14 cellular contexts compared by ENCODE assay signal in the genomic region with DNA sequence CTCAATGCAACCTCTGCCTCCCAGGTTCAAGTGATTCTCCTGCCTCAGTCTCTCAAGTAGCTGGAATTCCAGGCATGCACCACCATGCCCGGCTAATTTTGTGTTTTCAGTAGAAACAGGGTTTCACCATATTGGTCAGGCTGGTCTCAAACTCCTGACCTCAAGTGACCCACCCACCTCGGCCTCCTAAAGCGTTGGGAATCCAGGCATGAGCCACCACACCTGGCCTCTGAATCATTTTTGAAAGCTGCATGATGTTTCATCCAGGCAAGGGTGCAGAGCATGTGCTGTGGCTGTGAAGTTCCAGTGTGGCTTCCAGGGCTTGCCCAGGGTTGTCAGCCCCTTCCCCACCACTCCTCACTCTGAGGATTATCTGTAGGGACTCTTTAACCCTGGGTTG. TPM values are rescaled to one million over a fixed set of nuclear protein-coding genes. Genes with fewer than 3 reads are reported as not detected.
DNase-seq lines count a peak whose midpoint lies in the region; ATAC-seq lines count a peak whose summit lies in the region.
"Not testable (repeated sequence)": the region's sequence is repeated elsewhere in the genome, so short reads cannot be mapped to it uniquely, and the experiment has no call there.
"Had no signal": no experiment of that assay in that cellular context is flagged by ENCODE, and none has a peak within 500 bp of the region (broad histone marks: within the 10 kb centered on the region; RNA-seq: fewer than 3 reads in every experiment).

No MANE protein-coding gene starts in this region.

- not testable (repeated sequence) for H3K27me3 Mint-ChIP-seq in CD4-positive, alpha-beta memory T cell; activated CD4-positive, alpha-beta T cell treated with anti-CD3 and anti-CD28 coated beads for 36 hours; activated CD8-positive, alpha-beta memory T cell treated with anti-CD3 and anti-CD28 coated beads, Interleukin-2, amount 10 ng/mL, durations not matched to agents 7 days and 5 days; activated naive CD4-positive, alpha-beta T cell treated with anti-CD3 and anti-CD28 coated beads for 36 hours (ENCODE audit: low read depth); activated naive CD8-positive, alpha-beta T cell treated with anti-CD3 and anti-CD28 coated beads, Interleukin-2, amount 10 ng/mL, durations not matched to agents 7 days and 5 days

- not testable (repeated sequence) for H4K8ac ChIP-seq in mesenchymal stem cell (ENCODE audit: low read length)

- not testable (repeated sequence) for H3K18ac ChIP-seq in mesenchymal stem cell (ENCODE audit: low read depth in 1 of 2, low read length in 2 of 2)

- peak overlapping the region; percentile 75 for H3K9ac ChIP-seq in mesenchymal stem cell (ENCODE audit: low read length)

- not testable (repeated sequence) for H2AFZ ChIP-seq in mesenchymal stem cell (ENCODE audit: low read depth, low read length)

- H3K4me3 Mint-ChIP-seq in CD4-positive, alpha-beta memory T cell = peak overlapping the region in 3 of 8 donors; percentile 31 to 67 (median 51)
- H3K4me3 Mint-ChIP-seq in activated CD4-positive, alpha-beta T cell treated with anti-CD3 and anti-CD28 coated beads for 36 hours = peak overlapping the region; percentile 21
- H3K4me3 Mint-ChIP-seq in activated CD8-positive, alpha-beta memory T cell treated with anti-CD3 and anti-CD28 coated beads, Interleukin-2, amount 10 ng/mL, durations not matched to agents 7 days and 5 days; activated naive CD4-positive, alpha-beta T cell treated with anti-CD3 and anti-CD28 coated beads for 36 hours; activated naive CD8-positive, alpha-beta T cell treated with anti-CD3 and anti-CD28 coated beads, Interleukin-2, amount 10 ng/mL, durations not matched to agents 7 days and 5 days: not testable (repeated sequence)

- peaks cover 39 to 68% (median 51%) of the 10 kb centered on the region in 4 donors for H3K4me1 Mint-ChIP-seq in CD4-positive, alpha-beta memory T cell
- peaks cover 49% of the 10 kb centered on the region for H3K4me1 Mint-ChIP-seq in activated CD4-positive, alpha-beta T cell treated with anti-CD3 and anti-CD28 coated beads for 36 hours
- peaks cover 30% of the 10 kb centered on the region for H3K4me1 Mint-ChIP-seq in activated CD8-positive, alpha-beta memory T cell treated with anti-CD3 and anti-CD28 coated beads, Interleukin-2, amount 10 ng/mL, durations not matched to agents 7 days and 5 days
- H3K4me1 Mint-ChIP-seq in activated naive CD4-positive, alpha-beta T cell treated with anti-CD3 and anti-CD28 coated beads for 36 hours (ENCODE audit: low read depth) = peaks cover 41% of the 10 kb centered on the region
- H3K4me1 Mint-ChIP-seq in activated naive CD8-positive, alpha-beta T cell treated with anti-CD3 and anti-CD28 coated beads, Interleukin-2, amount 10 ng/mL, durations not matched to agents 7 days and 5 days = peaks cover 33% of the 10 kb centered on the region

- not testable (repeated sequence) for H3K27ac ChIP-seq in CD4-positive, alpha-beta memory T cell (ENCODE audit: low read depth, low read length); mesenchymal stem cell (ENCODE audit: low read length, poor library complexity, severe bottlenecking)

- CTCF ChIA-PET in CD4-positive, alpha-beta memory T cell (lab: Charles Lee; ENCODE audit: partially characterized antibody) = interaction anchor here (1.0 to 1.3 kb wide), 6 partner anchors 37 to 368 kb away, joined by 3 to 5 read pairs (median 3); no protein-coding TSS in a partner anchor
- CTCF ChIA-PET in activated CD4-positive, alpha-beta T cell treated with anti-CD3 and anti-CD28 coated beads for 36 hours (lab: Charles Lee) = interaction anchor here (1.1 kb wide), 1 partner anchor 140 kb away, joined by 5 read pairs; no protein-coding TSS in a partner anchor
- CTCF ChIA-PET in activated CD8-positive, alpha-beta memory T cell treated with anti-CD3 and anti-CD28 coated beads, Interleukin-2, amount 10 ng/mL, durations not matched to agents 7 days and 5 days (lab: Charles Lee) = interaction anchor here (1.0 to 1.4 kb wide), 2 partner anchors 42 to 68 kb away, joined by 4 read pairs; no protein-coding TSS in a partner anchor
- CTCF ChIA-PET in activated naive CD4-positive, alpha-beta T cell treated with anti-CD3 and anti-CD28 coated beads for 36 hours (lab: Charles Lee) = interaction anchor here (0.7 kb wide), 1 partner anchor 578 kb away, joined by 3 read pairs; no protein-coding TSS in a partner anchor

- H3K79me1 ChIP-seq in mesenchymal stem cell (replicated peaks; ENCODE audit: low read length, poor library complexity, severe bottlenecking) = not testable (repeated sequence)

- ATAC-seq in activated CD4-positive, alpha-beta T cell treated with anti-CD3 and anti-CD28 coated beads for 36 hours; activated CD8-positive, alpha-beta memory T cell treated with anti-CD3 and anti-CD28 coated beads, Interleukin-2, amount 10 ng/mL, durations not matched to agents 7 days and 5 days; activated naive CD8-positive, alpha-beta T cell treated with anti-CD3 and anti-CD28 coated beads, Interleukin-2, amount 10 ng/mL, durations not matched to agents 7 days and 5 days (ENCODE audit: low read depth); sciatic nerve: not testable (repeated sequence)

- POLR2A ChIA-PET in CD4-positive, alpha-beta memory T cell (lab: Charles Lee; ENCODE audit: partially characterized antibody) = interaction anchor here (1.0 to 18.0 kb wide), 8 partner anchors 11 to 366 kb away, joined by 3 to 217 read pairs (median 4); partner anchors contain the start of gene SLFN5
- POLR2A ChIA-PET in activated CD4-positive, alpha-beta T cell treated with anti-CD3 and anti-CD28 coated beads for 36 hours (lab: Charles Lee) = interaction anchor here (0.8 kb wide), 1 partner anchor 16 kb away, joined by 3 read pairs; no protein-coding TSS in a partner anchor
- POLR2A ChIA-PET in activated naive CD8-positive, alpha-beta T cell treated with anti-CD3 and anti-CD28 coated beads, Interleukin-2, amount 10 ng/mL, durations not matched to agents 7 days and 5 days (lab: Charles Lee) = interaction anchor here (3.5 kb wide), 1 partner anchor 70 kb away, joined by 24 read pairs; the partner anchor contains the start of gene SLFN5

- H3K4me2 ChIP-seq in mesenchymal stem cell (ENCODE audit: low read length, poor library complexity, severe bottlenecking) = not testable (repeated sequence)

- H2BK5ac ChIP-seq in mesenchymal stem cell (ENCODE audit: low read depth, low read length, poor library complexity, severe bottlenecking) = not testable (repeated sequence)

- H3K27ac Mint-ChIP-seq in CD4-positive, alpha-beta memory T cell = peak overlapping the region; percentile 50 to 93 (median 84)
- not testable (repeated sequence) for H3K27ac Mint-ChIP-seq in activated CD4-positive, alpha-beta T cell treated with anti-CD3 and anti-CD28 coated beads for 36 hours
- H3K27ac Mint-ChIP-seq in activated CD8-positive, alpha-beta memory T cell treated with anti-CD3 and anti-CD28 coated beads, Interleukin-2, amount 10 ng/mL, durations not matched to agents 7 days and 5 days = peak overlapping the region; percentile 49
- H3K27ac Mint-ChIP-seq in activated naive CD4-positive, alpha-beta T cell treated with anti-CD3 and anti-CD28 coated beads for 36 hours = peak overlapping the region; percentile 7
- peak overlapping the region; percentile 16 for H3K27ac Mint-ChIP-seq in activated naive CD8-positive, alpha-beta T cell treated with anti-CD3 and anti-CD28 coated beads, Interleukin-2, amount 10 ng/mL, durations not matched to agents 7 days and 5 days

- intact Hi-C loops in CD4-positive, alpha-beta memory T cell (cut with micrococcal nuclease); sciatic nerve (cut with DNase I): not testable (repeated sequence)
- intact Hi-C loops in activated CD4-positive, alpha-beta T cell treated with anti-CD3 and anti-CD28 coated beads for 36 hours (cut with DNase I, micrococcal nuclease) = loop anchor here (1.0 to 5.0 kb wide), 5 partner anchors 40 to 575 kb away; partner anchors contain the start of gene SLFN11 (in 1 of the 2)
- intact Hi-C loops in activated naive CD4-positive, alpha-beta T cell treated with anti-CD3 and anti-CD28 coated beads for 36 hours (cut with micrococcal nuclease) = loop anchor here (1.0 to 10.0 kb wide), 3 partner anchors 67 to 632 kb away; partner anchors contain the start of gene TAF15

- not testable (repeated sequence) for H2BK15ac ChIP-seq in mesenchymal stem cell (ENCODE audit: low read depth, poor library complexity, severe bottlenecking)

- H3K4ac ChIP-seq in mesenchymal stem cell (ENCODE audit: low read depth in 1 of 2, low read length in 2 of 2) = not testable (repeated sequence)

- not testable (repeated sequence) for H3K9me3 Mint-ChIP-seq in CD4-positive, alpha-beta memory T cell; activated CD4-positive, alpha-beta T cell treated with anti-CD3 and anti-CD28 coated beads for 36 hours (ENCODE audit: low read depth); activated CD8-positive, alpha-beta memory T cell treated with anti-CD3 and anti-CD28 coated beads, Interleukin-2, amount 10 ng/mL, durations not matched to agents 7 days and 5 days (ENCODE audit: low read depth); activated naive CD4-positive, alpha-beta T cell treated with anti-CD3 and anti-CD28 coated beads for 36 hours; activated naive CD8-positive, alpha-beta T cell treated with anti-CD3 and anti-CD28 coated beads, Interleukin-2, amount 10 ng/mL, durations not matched to agents 7 days and 5 days

- H2AK5ac ChIP-seq in mesenchymal stem cell (ENCODE audit: low read length, severe bottlenecking) = not testable (repeated sequence)

- not testable (repeated sequence) for H3K36me3 Mint-ChIP-seq in CD4-positive, alpha-beta memory T cell; activated CD4-positive, alpha-beta T cell treated with anti-CD3 and anti-CD28 coated beads for 36 hours (ENCODE audit: low read depth); activated CD8-positive, alpha-beta memory T cell treated with anti-CD3 and anti-CD28 coated beads, Interleukin-2, amount 10 ng/mL, durations not matched to agents 7 days and 5 days; activated naive CD4-positive, alpha-beta T cell treated with anti-CD3 and anti-CD28 coated beads for 36 hours (ENCODE audit: low read depth); activated naive CD8-positive, alpha-beta T cell treated with anti-CD3 and anti-CD28 coated beads, Interleukin-2, amount 10 ng/mL, durations not matched to agents 7 days and 5 days

- not testable (repeated sequence) for H3K23ac ChIP-seq in mesenchymal stem cell (ENCODE audit: low read length in 2 of 2)

- WGBS in mesenchymal stem cell = 75% methylated on average over 3 of the region's 3 CpGs

- not testable (repeated sequence) for H3K14ac ChIP-seq in mesenchymal stem cell (ENCODE audit: low read length in 2 of 2)

- not testable (repeated sequence) for H2BK120ac ChIP-seq in mesenchymal stem cell (ENCODE audit: low read depth, low read length)

- not testable (repeated sequence) for H3K4me3 ChIP-seq in CD4-positive, alpha-beta memory T cell (ENCODE audit: low read length in 2 of 2); mesenchymal stem cell (ENCODE audit: insufficient read depth in 1 of 2, low read depth in 1 of 2, low read length in 2 of 2)

- DNase-seq in CD4-positive, alpha-beta memory T cell; activated CD4-positive, alpha-beta T cell treated with anti-CD3 and anti-CD28 coated beads for 36 hours; activated naive CD4-positive, alpha-beta T cell treated with anti-CD3 and anti-CD28 coated beads for 36 hours; activated naive CD8-positive, alpha-beta T cell treated with anti-CD3 and anti-CD28 coated beads, Interleukin-2, amount 10 ng/mL, durations not matched to agents 7 days and 5 days; mesenchymal stem cell: not testable (repeated sequence)
- DNase-seq in activated CD8-positive, alpha-beta memory T cell treated with anti-CD3 and anti-CD28 coated beads, Interleukin-2, amount 10 ng/mL, durations not matched to agents 7 days and 5 days = peak; percentile 36
- DNase-seq in sciatic nerve (ENCODE audit: low spot score) = peak; percentile 7

- not testable (repeated sequence) for H2BK12ac ChIP-seq in mesenchymal stem cell (ENCODE audit: low read length in 2 of 2)

- not testable (repeated sequence) for H3K36me3 ChIP-seq in CD4-positive, alpha-beta memory T cell (ENCODE audit: insufficient read depth, low read length); mesenchymal stem cell (ENCODE audit: control insufficient read depth in 1 of 2, insufficient read depth in 2 of 2, low read depth in 1 of 2, low read length in 2 of 2)

- not testable (repeated sequence) for H3K9me3 ChIP-seq in CD4-positive, alpha-beta memory T cell (ENCODE audit: control insufficient read depth in 1 of 2, low read length in 2 of 2); mesenchymal stem cell (ENCODE audit: control insufficient read depth, low read length)

- peaks cover 52% of the 10 kb centered on the region for H3K4me1 ChIP-seq in CD4-positive, alpha-beta memory T cell (ENCODE audit: insufficient read depth, low read length)
- H3K4me1 ChIP-seq in mesenchymal stem cell (ENCODE audit: control insufficient read depth, insufficient read depth, low read depth, low read length) = not testable (repeated sequence)

- not testable (repeated sequence) for H4K91ac ChIP-seq in mesenchymal stem cell (ENCODE audit: low read length)

- H3K27me3 ChIP-seq in CD4-positive, alpha-beta memory T cell (ENCODE audit: insufficient read depth, low read length); mesenchymal stem cell (ENCODE audit: control insufficient read depth in 1 of 2, insufficient read depth in 1 of 2, low read length in 2 of 2): not testable (repeated sequence)

RNA-seq across cellular contexts. Expression of gene SLC35G3, which starts 21.9 kb away (rescaled TPM):
- total RNA-seq in CD4-positive, alpha-beta memory T cell = not detected
- polyA plus RNA-seq in CD4-positive, alpha-beta memory T cell = under 1 TPM in 1 of 2 donors, not detected in 1; 0.09 TPM
- total RNA-seq in activated CD4-positive, alpha-beta T cell treated with anti-CD3 and anti-CD28 coated beads for 36 hours = not detected
- total RNA-seq in activated CD8-positive, alpha-beta memory T cell treated with anti-CD3 and anti-CD28 coated beads, Interleukin-2, amount 10 ng/mL, durations not matched to agents 7 days and 5 days = not detected
- total RNA-seq in activated naive CD4-positive, alpha-beta T cell treated with anti-CD3 and anti-CD28 coated beads for 36 hours = not detected
- total RNA-seq in activated naive CD8-positive, alpha-beta T cell treated with anti-CD3 and anti-CD28 coated beads, Interleukin-2, amount 10 ng/mL, durations not matched to agents 7 days and 5 days = not detected
- not detected for polyA plus RNA-seq in mesenchymal stem cell (2013, experiment 1 of 2)
- not detected for polyA plus RNA-seq in mesenchymal stem cell (2013, experiment 2 of 2)
- total RNA-seq in sciatic nerve = not detected
- total RNA-seq: A172, GM12878, GM23248, H7, PC-3 had no signal
- polyA plus RNA-seq: BJ, GM12878, GM23248, IgD-negative memory B cell had no signal

RNA-seq across cellular contexts. Expression of gene UNC45B, which starts 24.7 kb away (rescaled TPM):
- total RNA-seq in CD4-positive, alpha-beta memory T cell = under 1 TPM; 0.69 to 0.73 TPM
- under 1 TPM; 0.13 to 0.58 TPM for polyA plus RNA-seq in CD4-positive, alpha-beta memory T cell
- total RNA-seq in activated CD4-positive, alpha-beta T cell treated with anti-CD3 and anti-CD28 coated beads for 36 hours = under 1 TPM in 1 of 2 experiments, not detected in 1; 0.07 TPM
- total RNA-seq in activated CD8-positive, alpha-beta memory T cell treated with anti-CD3 and anti-CD28 coated beads, Interleukin-2, amount 10 ng/mL, durations not matched to agents 7 days and 5 days = under 1 TPM in 1 of 2 experiments, not detected in 1; 0.06 TPM
- under 1 TPM; 0.05 to 0.15 TPM for total RNA-seq in activated naive CD4-positive, alpha-beta T cell treated with anti-CD3 and anti-CD28 coated beads for 36 hours
- total RNA-seq in activated naive CD8-positive, alpha-beta T cell treated with anti-CD3 and anti-CD28 coated beads, Interleukin-2, amount 10 ng/mL, durations not matched to agents 7 days and 5 days = under 1 TPM; 0.14 to 0.20 TPM
- under 0.01 TPM for polyA plus RNA-seq in mesenchymal stem cell (2013, experiment 1 of 2)
- not detected for polyA plus RNA-seq in mesenchymal stem cell (2013, experiment 2 of 2)
- 0.04 TPM for total RNA-seq in sciatic nerve
- total RNA-seq: A172, GM12878, GM23248, PC-3 had no signal
- polyA plus RNA-seq: BJ, GM23248, IgD-negative memory B cell had no signal

RNA-seq across cellular contexts. Expression of gene NLE1, which starts 30.2 kb away (rescaled TPM):
- total RNA-seq in CD4-positive, alpha-beta memory T cell = 10 to 100 TPM; 20.1 to 20.5 TPM
- polyA plus RNA-seq in CD4-positive, alpha-beta memory T cell = 1 to 10 TPM; 4.4 to 4.8 TPM
- total RNA-seq in activated CD4-positive, alpha-beta T cell treated with anti-CD3 and anti-CD28 coated beads for 36 hours = 10 to 100 TPM; 38.1 to 40.6 TPM
- total RNA-seq in activated CD8-positive, alpha-beta memory T cell treated with anti-CD3 and anti-CD28 coated beads, Interleukin-2, amount 10 ng/mL, durations not matched to agents 7 days and 5 days = 10 to 100 TPM; 23.0 to 30.5 TPM
- total RNA-seq in activated naive CD4-positive, alpha-beta T cell treated with anti-CD3 and anti-CD28 coated beads for 36 hours = 10 to 100 TPM; 33.0 to 35.2 TPM
- total RNA-seq in activated naive CD8-positive, alpha-beta T cell treated with anti-CD3 and anti-CD28 coated beads, Interleukin-2, amount 10 ng/mL, durations not matched to agents 7 days and 5 days = 10 to 100 TPM; 13.4 to 17.4 TPM
- polyA plus RNA-seq in mesenchymal stem cell (2013, experiment 1 of 2) = 7.2 TPM
- polyA plus RNA-seq in mesenchymal stem cell (2013, experiment 2 of 2) = 7.4 TPM
- 13.5 TPM for total RNA-seq in sciatic nerve

RNA-seq across cellular contexts. Expression of gene FNDC8, which starts 50.9 kb away (rescaled TPM):
- not detected for total RNA-seq in CD4-positive, alpha-beta memory T cell
- polyA plus RNA-seq in CD4-positive, alpha-beta memory T cell = not detected
- total RNA-seq in activated CD4-positive, alpha-beta T cell treated with anti-CD3 and anti-CD28 coated beads for 36 hours = not detected
- not detected for total RNA-seq in activated CD8-positive, alpha-beta memory T cell treated with anti-CD3 and anti-CD28 coated beads, Interleukin-2, amount 10 ng/mL, durations not matched to agents 7 days and 5 days
- not detected for total RNA-seq in activated naive CD4-positive, alpha-beta T cell treated with anti-CD3 and anti-CD28 coated beads for 36 hours
- not detected for total RNA-seq in activated naive CD8-positive, alpha-beta T cell treated with anti-CD3 and anti-CD28 coated beads, Interleukin-2, amount 10 ng/mL, durations not matched to agents 7 days and 5 days
- not detected for polyA plus RNA-seq in mesenchymal stem cell (2013, experiment 1 of 2)
- not detected for polyA plus RNA-seq in mesenchymal stem cell (2013, experiment 2 of 2)
- total RNA-seq in sciatic nerve = not detected
- total RNA-seq: A172, GM23248, PC-3 had no signal
- polyA plus RNA-seq: BJ, GM23248, IgD-negative memory B cell had no signal

RNA-seq across cellular contexts. Expression of gene RAD51D, which starts 52.7 kb away (rescaled TPM):
- 10 to 100 TPM; 21.5 to 29.2 TPM for total RNA-seq in CD4-positive, alpha-beta memory T cell
- polyA plus RNA-seq in CD4-positive, alpha-beta memory T cell = 10 to 100 TPM in 1 of 2 donors, 1 to 10 TPM in 1; 6.1 to 12.0 TPM
- 10 to 100 TPM; 19.9 to 31.8 TPM for total RNA-seq in activated CD4-positive, alpha-beta T cell treated with anti-CD3 and anti-CD28 coated beads for 36 hours
- 10 to 100 TPM; 34.0 to 43.0 TPM for total RNA-seq in activated CD8-positive, alpha-beta memory T cell treated with anti-CD3 and anti-CD28 coated beads, Interleukin-2, amount 10 ng/mL, durations not matched to agents 7 days and 5 days
- total RNA-seq in activated naive CD4-positive, alpha-beta T cell treated with anti-CD3 and anti-CD28 coated beads for 36 hours = 10 to 100 TPM; 31.5 to 33.0 TPM
- 10 to 100 TPM; 27.3 to 33.8 TPM for total RNA-seq in activated naive CD8-positive, alpha-beta T cell treated with anti-CD3 and anti-CD28 coated beads, Interleukin-2, amount 10 ng/mL, durations not matched to agents 7 days and 5 days
- 6.5 TPM for polyA plus RNA-seq in mesenchymal stem cell (2013, experiment 1 of 2)
- polyA plus RNA-seq in mesenchymal stem cell (2013, experiment 2 of 2) = 6.3 TPM
- 16.9 TPM for total RNA-seq in sciatic nerve
